In the genomic region with DNA sequence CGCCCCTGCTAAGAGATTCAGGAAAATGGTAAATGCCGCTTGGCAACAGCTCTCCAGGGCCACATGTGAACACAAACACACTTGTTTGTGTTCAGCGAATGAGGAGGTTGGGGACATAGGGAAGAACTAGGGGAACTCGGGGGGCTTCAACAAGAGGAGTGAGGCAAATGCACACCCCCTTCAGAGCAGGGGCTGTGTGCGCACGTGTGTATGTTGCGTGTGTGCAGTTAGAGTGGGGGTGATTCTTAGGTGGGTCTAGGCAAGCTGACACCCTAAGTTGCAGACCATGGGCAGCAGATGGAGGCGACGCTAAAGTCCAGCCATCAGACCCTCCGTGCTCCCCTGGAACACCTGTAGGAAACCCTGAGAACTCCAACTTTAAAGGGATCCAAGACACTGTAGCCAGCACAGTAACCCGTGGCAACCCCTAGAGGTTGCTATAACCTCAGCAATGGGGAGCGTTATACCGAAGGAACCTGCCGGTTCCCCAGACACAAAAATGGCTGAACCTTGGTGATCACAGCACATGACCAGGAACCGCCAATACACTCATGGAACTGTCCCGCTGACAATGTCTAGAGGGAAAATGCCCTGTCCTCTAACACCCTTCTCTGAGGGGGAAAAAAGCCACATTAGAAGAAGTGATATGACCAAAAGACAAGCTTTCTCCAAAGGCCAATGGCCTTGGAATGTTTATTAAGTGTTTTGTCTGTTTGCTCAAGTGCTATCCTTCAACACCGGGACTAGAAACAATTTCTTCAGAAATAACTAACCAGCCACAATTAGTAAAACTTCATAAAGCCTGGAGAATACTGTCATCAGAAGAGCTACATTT, we compare ENCODE assay signal across 8 cellular contexts.
DNase-seq lines count a peak whose midpoint lies in the region; ATAC-seq and TF ChIP-seq lines count a peak whose summit lies in the region.

No MANE protein-coding gene starts in this region.

- TF ChIP-seq CTCF in RWPE2 (IDR thresholded peaks at IDR 0.05; ENCODE audit: poor library complexity, severe bottlenecking) (peak; percentile 54), esophagus muscularis mucosa (IDR thresholded peaks at IDR 0.05) (peak; percentile 80 to 84 (median 81))

- intact Hi-C loops in esophagus muscularis mucosa (cut with DNase I) = loop anchor here (5.0 to 10.0 kb wide), 2 partner anchors 219 to 436 kb away; no protein-coding TSS in a partner anchor

- H3K27me3 ChIP-seq in RWPE2 (ENCODE audit: insufficient read depth, poor library complexity, severe bottlenecking) = no peaks in the 10 kb centered on the region
- no peaks in the 10 kb centered on the region for H3K27me3 ChIP-seq in esophagus muscularis mucosa

- no peak for TF ChIP-seq EP300 in esophagus muscularis mucosa (IDR thresholded peaks at IDR 0.05)

- H3K27ac ChIP-seq in RWPE2 (ENCODE audit: poor library complexity, severe bottlenecking) (no peak overlapping the region), esophagus muscularis mucosa (replicated peaks in 1 of 4) (no peak overlapping the region)

- peak; percentile 69 for ATAC-seq in HG03354 (IDR thresholded peaks at IDR 0.05; ENCODE audit: poor library complexity, severe bottlenecking, unreplicated experiment)
- peak; percentile 79 for ATAC-seq in RWPE2 (ENCODE audit: low read depth)

- TF ChIP-seq POLR2A in esophagus muscularis mucosa (IDR thresholded peaks at IDR 0.05; ENCODE audit: low read depth) = no peak

- no peaks in the 10 kb centered on the region for H3K36me3 ChIP-seq in RWPE2 (ENCODE audit: low read depth)
- no peaks in the 10 kb centered on the region for H3K36me3 ChIP-seq in esophagus muscularis mucosa

- 66% methylated on average over 14 of the region's 17 CpGs for WGBS in esophagus muscularis mucosa

- DNase-seq in SIG-M5 treated with dmso at 0.1 percent for 504 hours (lab: John Stamatoyannopoulos, UW; ENCODE audit: unreplicated experiment) = peak; percentile 40
- DNase-seq in SIG-M5 (lab: John Stamatoyannopoulos, UW) = no peak
- DNase-seq in RWPE2 (ENCODE audit: low spot score) = no peak
- no peak for DNase-seq in esophagus muscularis mucosa (ENCODE audit: extremely low spot score)
- DNase-seq in mucosa of gallbladder (ENCODE audit: low spot score) = peak; percentile 48
- no peak for DNase-seq in T-helper 9 cell
- no peak for DNase-seq in globus pallidus (ENCODE audit: low spot score)

- H3K4me1 ChIP-seq in RWPE2 (ENCODE audit: insufficient read depth, poor library complexity, severe bottlenecking) = no peaks in the 10 kb centered on the region
- peaks cover 0 to 5% (median 0%) of the 10 kb centered on the region in 4 donors for H3K4me1 ChIP-seq in esophagus muscularis mucosa

- no peaks in the 10 kb centered on the region for H3K9me3 ChIP-seq in RWPE2 (ENCODE audit: severe bottlenecking)
- H3K9me3 ChIP-seq in esophagus muscularis mucosa = no peaks in the 10 kb centered on the region

- H3K4me3 ChIP-seq in RWPE2 (ENCODE audit: severe bottlenecking) = no peak overlapping the region
- no peak overlapping the region for H3K4me3 ChIP-seq in esophagus muscularis mucosa

Comparison
In these comparisons a context has a peak if more than half of its experiments do, and no peak if none do; other contexts are left out.
1. DNase-seq: peak in SIG-M5 treated with dmso at 0.1 percent for 504 hours (single experiment) and mucosa of gallbladder (single experiment); none in SIG-M5 (single experiment), RWPE2 (single experiment), esophagus muscularis mucosa (single experiment), T-helper 9 cell (single experiment) and globus pallidus (single experiment).